Comparison of ENCODE assay signal across 20 cellular contexts in genomic region chrX:121216979-121217378, GRCh38.
"Had no signal": no experiment of that assay in that cellular context is flagged by ENCODE, and none has a peak within 500 bp of the region (broad histone marks: within the 10 kb centered on the region; RNA-seq: fewer than 3 reads in every experiment).

No MANE protein-coding gene starts in this region.

- H3K27me3 Mint-ChIP-seq: memory B cell, type B pancreatic cell had no signal

- H3K9me3 Mint-ChIP-seq: memory B cell, natural killer cell had no signal

- H3K27ac Mint-ChIP-seq: memory B cell, natural killer cell, type B pancreatic cell had no signal

- ATAC-seq: esophagus mucosa, gastrocnemius medialis, left lobe of liver, natural killer cell, pancreas, sciatic nerve had no signal

- DNase-seq: dorsolateral prefrontal cortex; effector CD4-positive, alpha-beta T cell; foreskin fibroblast; gastrocnemius medialis; head of caudate nucleus; kidney; natural killer cell; pancreas; stimulated activated CD4-positive, alpha-beta T cell treated with anti-CD3 and anti-CD28 coated beads, Interleukin-12 subunit alpha, Interleukin-12 subunit beta, amount 100 ng/mL, for 4 hours; stimulated activated CD4-positive, alpha-beta T cell treated with anti-CD3 and anti-CD28 coated beads, Interleukin-1b, Interleukin-23, amount 100 ng/mL, for 48 hours; stimulated activated CD4-positive, alpha-beta T cell treated with anti-CD3 and anti-CD28 coated beads, Interleukin-4, amount 100 ng/mL, for 1 hour; stimulated activated CD8-positive, alpha-beta memory T cell treated with anti-CD3 and anti-CD28 coated beads, Interleukin-4, amount 100 ng/mL, for 48 hours; stimulated activated naive CD4-positive, alpha-beta T cell treated with Interleukin-2 at 50 U/mL for 16 hours; stomach; thyroid gland had no signal

- H3K36me3 Mint-ChIP-seq: memory B cell, natural killer cell, type B pancreatic cell had no signal

- FAIRE-seq: kidney, pancreas had no signal

- H3K4me3 Mint-ChIP-seq: memory B cell, natural killer cell, type B pancreatic cell had no signal

- H3K4me1 Mint-ChIP-seq: memory B cell, natural killer cell had no signal
